ENCODE assay signal across 9 cellular contexts in the genomic region with DNA sequence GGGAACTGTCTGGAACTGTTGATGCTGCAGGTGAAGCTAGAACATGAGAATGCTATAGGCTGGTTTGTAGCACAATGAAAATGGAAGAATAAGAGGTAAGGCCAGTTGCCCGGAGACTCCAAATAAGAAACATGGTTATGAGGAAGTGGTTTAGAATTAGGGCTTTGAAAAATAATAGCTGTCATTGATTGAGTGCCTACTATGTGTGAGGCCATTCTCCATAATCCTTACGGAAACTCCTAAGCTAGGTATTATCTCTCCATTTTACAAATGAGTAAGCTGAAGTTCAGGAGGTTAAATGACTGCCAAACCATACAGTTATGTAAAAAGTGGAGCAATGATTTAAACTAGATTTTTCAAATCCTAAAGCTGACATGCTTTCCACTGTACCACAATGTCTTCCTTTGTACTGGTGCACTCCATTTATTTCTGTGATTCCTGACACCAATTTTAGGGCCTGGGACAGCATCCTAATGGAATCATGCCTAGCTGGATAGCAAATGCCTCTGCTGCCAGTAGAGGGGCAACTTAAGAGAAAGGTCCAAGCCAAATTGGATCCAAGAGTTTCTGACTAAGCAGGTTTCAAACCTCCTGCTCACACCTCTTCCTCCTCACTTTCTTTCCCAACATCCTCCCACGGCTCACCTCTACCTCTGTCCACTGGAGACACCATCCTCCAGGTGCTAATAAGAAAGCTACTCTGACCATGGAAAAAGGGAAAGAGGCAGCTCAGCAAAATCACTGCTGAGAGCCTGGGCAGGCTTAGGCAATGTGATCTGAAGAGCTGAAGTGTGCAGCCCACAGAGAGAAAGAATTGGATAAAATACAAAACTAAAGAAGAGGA. TPM values are rescaled to one million over a fixed set of nuclear protein-coding genes. Genes with fewer than 3 reads are reported as not detected.
DNase-seq lines count a peak whose midpoint lies in the region; ATAC-seq and TF ChIP-seq lines count a peak whose summit lies in the region.
"Had no signal": no experiment of that assay in that cellular context is flagged by ENCODE, and none has a peak within 500 bp of the region (broad histone marks: within the 10 kb centered on the region; RNA-seq: fewer than 3 reads in every experiment).

No MANE protein-coding gene starts in this region.

- H3K27me3 ChIP-seq in lower lobe of right lung (ENCODE audit: low read depth): no peaks in the 10 kb centered on the region

- intact Hi-C loops in lower lobe of right lung (cut with DNase I): no loop called here

- DNase-seq in Caki2 (ENCODE audit: low read depth): peak; percentile 86
- DNase-seq in epithelial cell of esophagus (ENCODE audit: low read depth): peak; percentile 59
- DNase-seq in NCI-H1930 (lab: John Stamatoyannopoulos, UW): no peak
- DNase-seq in lower lobe of right lung: no peak
- DNase-seq in NK-92 treated with Interleukin-12 subunit alpha and Interleukin-12 subunit beta, amount 100 ng/mL, for 24 hours (lab: John Stamatoyannopoulos, UW): no peak
- DNase-seq in NCI-H1417 (lab: John Stamatoyannopoulos, UW): no peak
- DNase-seq: naive B cell had no signal

- H3K4me3 ChIP-seq in epithelial cell of esophagus (ENCODE audit: low read length): no peak overlapping the region
- H3K4me3 ChIP-seq in lower lobe of right lung: no peak overlapping the region

- H3K27ac ChIP-seq in lower lobe of right lung: no peak overlapping the region

- peaks cover 14% of the 10 kb centered on the region for H3K4me1 ChIP-seq in lower lobe of right lung

- H3K36me3 ChIP-seq in lower lobe of right lung: no peaks in the 10 kb centered on the region

- peak; percentile 12 for TF ChIP-seq CTCF in epithelial cell of esophagus (IDR thresholded peaks at IDR 0.05; ENCODE audit: insufficient read depth, low read depth, low read length, missing control alignments)
- no peak for TF ChIP-seq CTCF in lower lobe of right lung (IDR thresholded peaks at IDR 0.05)

- ATAC-seq in GM21423 (IDR thresholded peaks at IDR 0.05; ENCODE audit: unreplicated experiment) (peak; percentile 31), HG03565 (IDR thresholded peaks at IDR 0.05; ENCODE audit: unreplicated experiment) (peak; percentile 26), lower lobe of right lung (no peak)

- H3K9me3 ChIP-seq in lower lobe of right lung: no peaks in the 10 kb centered on the region

- in situ Hi-C loops in Caki2 (cut with HindIII; ENCODE audit: low pct_unique_long_range_greater_than_20kb, low sequenced_read_pairs): no loop called here

RNA-seq across cellular contexts. Expression of a gene that starts 46.9 kb away (rescaled TPM):
- 52.2 and 116 TPM in 2 replicates for total RNA-seq in Caki2 (2014; rRNA removed; shearing (Covaris generic); ENCODE audit: low replicate concordance)
- total RNA-seq in lower lobe of right lung: 190 TPM

Comparison
In these comparisons a context has a peak if more than half of its experiments do, and no peak if none do; other contexts are left out.
1. DNase-seq: peak in Caki2 (single experiment) and epithelial cell of esophagus (single experiment); none in NCI-H1930 (0 of 2), lower lobe of right lung (single experiment), NK-92 treated with Interleukin-12 subunit alpha and Interleukin-12 subunit beta, amount 100 ng/mL, for 24 hours (single experiment) and NCI-H1417 (0 of 3).
2. ATAC-seq: peak in GM21423 (single experiment) and HG03565 (single experiment); none in lower lobe of right lung (0 of 2).